In genomic region chr11:66559141-66559861, GRCh38 we compare ENCODE assay signal across 1 cellular context.
TF ChIP-seq lines count a peak whose summit lies in the region.

No MANE protein-coding gene starts in this region.

TF ChIP-seq in K562, 482 proteins besides CTCF, POLR2A, EP300 and RAD21 (continued from another document and continues in another):
- TF ChIP-seq AFF4 (CRISPR knock-in tag; IDR thresholded peaks at IDR 0.05), result no peak
- TF ChIP-seq MYC (IDR thresholded peaks at IDR 0.05; ENCODE audit: low read depth, low read length), result peak; percentile 90
- no peak for TF ChIP-seq MYC (CRISPR knock-in tag; IDR thresholded peaks at IDR 0.05; ENCODE audit: borderline replicate concordance, low read depth)
- no peak for TF ChIP-seq ZNF384 (IDR thresholded peaks at IDR 0.05; ENCODE audit: low read depth, low read length)
- no peak for TF ChIP-seq RBM17 (IDR thresholded peaks at IDR 0.05; ENCODE audit: borderline replicate concordance, low read depth, low read length)
- no peak for TF ChIP-seq DMBX1 (CRISPR knock-in tag; IDR thresholded peaks at IDR 0.05; ENCODE audit: borderline replicate concordance)
- no peak for TF ChIP-seq ELF1 (tag; IDR thresholded peaks at IDR 0.05)
- TF ChIP-seq ZNF75A (CRISPR knock-in tag; IDR thresholded peaks at IDR 0.05), result no peak
- TF ChIP-seq ZNF143 (CRISPR knock-in tag; IDR thresholded peaks at IDR 0.05), result peak; percentile 48; the same call in 1 of the 2 replicates
- TF ChIP-seq ZNF174 (CRISPR knock-in tag; IDR thresholded peaks at IDR 0.05), result no peak
- 0 out of 2 replicates have a peak, but pooled peaks have one; percentile 22 for TF ChIP-seq ZNF740 (CRISPR knock-in tag; IDR thresholded peaks at IDR 0.05)
- TF ChIP-seq ZNF740 (tag; IDR thresholded peaks at IDR 0.05), result no peak
- TF ChIP-seq E2F3 (CRISPR knock-in tag; IDR thresholded peaks at IDR 0.05), result no peak
- TF ChIP-seq MITF (IDR thresholded peaks at IDR 0.05), result no peak
- no peak for TF ChIP-seq RBM39 (optimal IDR thresholded peaks at IDR 0.05; ENCODE audit: low read depth, low read length)
- TF ChIP-seq MTA2 (IDR thresholded peaks at IDR 0.05; ENCODE audit: low read depth), result no peak
- no peak for TF ChIP-seq BRF1 (IDR thresholded peaks at IDR 0.05; ENCODE audit: borderline replicate concordance, extremely low read depth, insufficient read length)
- no peak for TF ChIP-seq SETDB1 (IDR thresholded peaks at IDR 0.05; ENCODE audit: low read length)
- no peak for TF ChIP-seq ZNF239 (CRISPR knock-in tag; IDR thresholded peaks at IDR 0.05)
- TF ChIP-seq IRF9 (tag; IDR thresholded peaks at IDR 0.05), result no peak
- no peak for TF ChIP-seq ZNF324 (CRISPR knock-in tag; IDR thresholded peaks at IDR 0.05)
- TF ChIP-seq TCF7 (IDR thresholded peaks at IDR 0.05; ENCODE audit: borderline replicate concordance), result no peak
- no peak for TF ChIP-seq KLF13 (tag; IDR thresholded peaks at IDR 0.05; ENCODE audit: borderline replicate concordance, low read depth)
- peak; percentile 99 to 100 for TF ChIP-seq E2F6 (IDR thresholded peaks at IDR 0.05; ENCODE audit: borderline replicate concordance in 1 of 2, extremely low read depth in 1 of 2, insufficient read depth in 1 of 2, insufficient read length in 1 of 2, low read depth in 1 of 2, low read length in 1 of 2, poor library complexity in 1 of 2, severe bottlenecking in 1 of 2)
- no peak for TF ChIP-seq NCOR1 (IDR thresholded peaks at IDR 0.05)
- TF ChIP-seq SMC3 (conservative IDR thresholded peaks at IDR 0.05; ENCODE audit: insufficient read depth, low read depth, low read length), result no peak
- no peak for TF ChIP-seq ZKSCAN3 (CRISPR knock-in tag; IDR thresholded peaks at IDR 0.05)
- TF ChIP-seq CBFA2T3 (IDR thresholded peaks at IDR 0.05), result no peak
- TF ChIP-seq NR3C1 (CRISPR knock-in tag; IDR thresholded peaks at IDR 0.05), result 0 out of 2 replicates have a peak, but pooled peaks have one; percentile 74
- TF ChIP-seq POLR2B (IDR thresholded peaks at IDR 0.05; ENCODE audit: low read depth, partially characterized antibody), result no peak
- TF ChIP-seq GABPB1 (CRISPR knock-in tag; IDR thresholded peaks at IDR 0.05), result 0 out of 2 replicates have a peak, but pooled peaks have one; percentile 48
- TF ChIP-seq ZNF668 (CRISPR knock-in tag; IDR thresholded peaks at IDR 0.05), result no peak
- TF ChIP-seq NFRKB (IDR thresholded peaks at IDR 0.05; ENCODE audit: low read depth), result no peak
- TF ChIP-seq MAZ (CRISPR knock-in tag; conservative IDR thresholded peaks at IDR 0.05 in 1 of 2, IDR thresholded peaks at IDR 0.05 in 1 of 2), result no peak
- no peak for TF ChIP-seq HDAC3 (IDR thresholded peaks at IDR 0.05; ENCODE audit: borderline replicate concordance, partially characterized antibody)
- no peak for TF ChIP-seq TARDBP (IDR thresholded peaks at IDR 0.05)
- no peak for TF ChIP-seq ATF7 (IDR thresholded peaks at IDR 0.05)
- TF ChIP-seq BDP1 (IDR thresholded peaks at IDR 0.05; ENCODE audit: insufficient read depth, insufficient read length), result no peak
- no peak for TF ChIP-seq ETS1 (conservative IDR thresholded peaks at IDR 0.05; ENCODE audit: control insufficient read depth, low read depth, low read length)
- no peak for TF ChIP-seq SAFB (IDR thresholded peaks at IDR 0.05; ENCODE audit: borderline replicate concordance, low read depth, low read length)
- TF ChIP-seq PHF8 (IDR thresholded peaks at IDR 0.05; ENCODE audit: borderline replicate concordance, low read length), result peak; percentile 11; the same call in 1 of the 2 replicates
- TF ChIP-seq E2F4 (CRISPR knock-in tag; IDR thresholded peaks at IDR 0.05; ENCODE audit: low read depth), result 0 out of 2 replicates have a peak, but pooled peaks have one; percentile 51
- TF ChIP-seq THAP12 (CRISPR knock-in tag; IDR thresholded peaks at IDR 0.05), result no peak
- no peak for TF ChIP-seq ZNF175 (CRISPR knock-in tag; IDR thresholded peaks at IDR 0.05; ENCODE audit: low read depth)
- TF ChIP-seq ZNF24 (IDR thresholded peaks at IDR 0.05), result no peak
- TF ChIP-seq TRIM24 (IDR thresholded peaks at IDR 0.05), result no peak
- TF ChIP-seq RAD51 (IDR thresholded peaks at IDR 0.05; ENCODE audit: borderline replicate concordance, low read depth), result no peak
- no peak for TF ChIP-seq ZSCAN29 (IDR thresholded peaks at IDR 0.05)
- TF ChIP-seq NCOA4 (IDR thresholded peaks at IDR 0.05; ENCODE audit: partially characterized antibody), result no peak
- no peak for TF ChIP-seq PRPF4 (IDR thresholded peaks at IDR 0.05; ENCODE audit: insufficient read depth, low read depth, low read length, poor library complexity, severe bottlenecking)
- no peak for TF ChIP-seq RBM34 (IDR thresholded peaks at IDR 0.05; ENCODE audit: borderline replicate concordance, insufficient read depth, low read length)
- TF ChIP-seq U2AF1 (optimal IDR thresholded peaks at IDR 0.05; ENCODE audit: low read depth, low read length), result no peak
- TF ChIP-seq CHAMP1 (IDR thresholded peaks at IDR 0.05), result no peak
- TF ChIP-seq THAP7 (CRISPR knock-in tag; IDR thresholded peaks at IDR 0.05), result no peak
- TF ChIP-seq CCNT2 (IDR thresholded peaks at IDR 0.05; ENCODE audit: borderline replicate concordance, extremely low read depth, insufficient read length, low read depth, low read length), result no peak
- TF ChIP-seq HNRNPL (IDR thresholded peaks at IDR 0.05; ENCODE audit: low read depth, low read length), result no peak
- no peak for TF ChIP-seq TEAD4 (IDR thresholded peaks at IDR 0.05; ENCODE audit: low read length)
- peak; percentile 87; the same call in 1 of the 2 replicates for TF ChIP-seq TEAD4 (CRISPR knock-in tag; IDR thresholded peaks at IDR 0.05; ENCODE audit: borderline replicate concordance)
